25 cellular contexts compared by ENCODE assay signal in the genomic region with DNA sequence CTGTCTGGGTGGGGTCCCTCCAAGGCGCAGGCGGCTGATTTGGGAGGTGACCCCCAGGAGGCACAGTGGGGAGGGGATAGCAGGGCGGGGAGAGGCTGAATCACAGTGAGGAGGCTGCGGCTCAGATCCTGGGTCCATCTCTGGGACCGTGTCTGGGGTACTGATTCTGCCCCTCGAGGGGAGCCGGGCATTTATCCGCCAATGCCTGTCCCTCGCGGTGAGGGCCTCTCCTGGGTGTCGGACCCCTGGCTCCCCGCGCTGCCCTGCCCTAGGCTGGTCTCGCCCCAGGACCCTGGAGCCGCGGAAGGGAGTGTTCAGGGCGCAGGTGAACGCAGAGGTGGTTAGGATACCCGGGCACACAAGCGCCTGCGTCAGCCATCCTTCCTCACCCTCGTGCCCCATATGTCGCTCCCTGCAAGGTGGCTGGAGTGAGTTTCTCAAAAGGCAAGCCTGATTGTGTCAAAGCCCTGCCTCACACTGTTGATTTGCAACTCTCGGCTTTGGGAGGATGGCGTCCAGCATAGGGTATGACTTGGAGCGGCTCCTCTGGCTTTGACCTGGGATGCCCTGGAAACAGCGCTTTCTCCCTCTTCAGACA.
"Had no signal": no experiment of that assay in that cellular context is flagged by ENCODE, and none has a peak within 500 bp of the region (broad histone marks: within the 10 kb centered on the region; RNA-seq: fewer than 3 reads in every experiment).

No MANE protein-coding gene starts in this region.

- H3K4me1 ChIP-seq: gastrocnemius medialis, SJCRH30 had no signal

- H3K4me2 ChIP-seq: smooth muscle cell had no signal

- H3K9me3 Mint-ChIP-seq: activated B cell treated with CpG ODN at 0.5 μM for 24 hours; activated CD4-positive, alpha-beta memory T cell treated with anti-CD3 and anti-CD28 coated beads, Interleukin-2, amount 10 ng/mL, durations not matched to agents 7 days and 5 days; activated naive CD4-positive, alpha-beta T cell treated with anti-CD3 and anti-CD28 coated beads for 36 hours; activated naive CD8-positive, alpha-beta T cell treated with anti-CD3 and anti-CD28 coated beads, Interleukin-2, amount 10 ng/mL, durations not matched to agents 7 days and 5 days; nephron progenitor cell; type B pancreatic cell had no signal

- H3K9me3 ChIP-seq: gastrocnemius medialis, SJCRH30 had no signal

- H3K27me3 ChIP-seq: SJCRH30 had no signal

- H3K4me3 ChIP-seq: gastrocnemius medialis, SJCRH30, smooth muscle cell, thoracic aorta had no signal

- H3K36me3 Mint-ChIP-seq: activated naive CD8-positive, alpha-beta T cell treated with anti-CD3 and anti-CD28 coated beads, Interleukin-2, amount 10 ng/mL, durations not matched to agents 7 days and 5 days; type B pancreatic cell had no signal

- DNase-seq: activated B cell treated with CpG ODN at 0.5 μM for 24 hours; activated CD4-positive, alpha-beta memory T cell treated with anti-CD3 and anti-CD28 coated beads, Interleukin-2, amount 10 ng/mL, durations not matched to agents 7 days and 5 days; activated CD4-positive, alpha-beta T cell treated with anti-CD3 and anti-CD28 coated beads for 4 hours; activated effector memory CD4-positive, alpha-beta T cell treated with Interleukin-2 at 50 U/mL for 16 hours; activated naive CD4-positive, alpha-beta T cell treated with anti-CD3 and anti-CD28 coated beads for 36 hours; activated naive CD8-positive, alpha-beta T cell treated with anti-CD3 and anti-CD28 coated beads, Interleukin-2, amount 10 ng/mL, durations not matched to agents 7 days and 5 days; activated T-cell treated with anti-CD3 and anti-CD28 coated beads, Interleukin-2, amount 50 U/mL, for 48 hours; amniotic stem cell; cerebellar nuclear complex; effector CD4-positive, alpha-beta T cell; gastrocnemius medialis; hypothalamus; left cardiac atrium; mesenchymal stem cell; nephron progenitor cell; SJCRH30; stimulated activated CD4-positive, alpha-beta T cell treated with anti-CD3 and anti-CD28 coated beads, Interleukin-15, amount 100 ng/mL, for 24 hours; stimulated activated naive CD4-positive, alpha-beta T cell treated with Interleukin-2 at 50 U/mL for 16 hours; T-helper 1 cell; T-helper 9 cell had no signal

- H3K36me3 ChIP-seq: gastrocnemius medialis, SJCRH30, thoracic aorta had no signal

- H3K4me1 Mint-ChIP-seq: activated B cell treated with CpG ODN at 0.5 μM for 24 hours; activated CD4-positive, alpha-beta memory T cell treated with anti-CD3 and anti-CD28 coated beads, Interleukin-2, amount 10 ng/mL, durations not matched to agents 7 days and 5 days; activated naive CD8-positive, alpha-beta T cell treated with anti-CD3 and anti-CD28 coated beads, Interleukin-2, amount 10 ng/mL, durations not matched to agents 7 days and 5 days; nephron progenitor cell had no signal

- H3K4me3 Mint-ChIP-seq: activated B cell treated with CpG ODN at 0.5 μM for 24 hours; activated CD4-positive, alpha-beta memory T cell treated with anti-CD3 and anti-CD28 coated beads, Interleukin-2, amount 10 ng/mL, durations not matched to agents 7 days and 5 days; activated naive CD4-positive, alpha-beta T cell treated with anti-CD3 and anti-CD28 coated beads for 36 hours; activated naive CD8-positive, alpha-beta T cell treated with anti-CD3 and anti-CD28 coated beads, Interleukin-2, amount 10 ng/mL, durations not matched to agents 7 days and 5 days; nephron progenitor cell; type B pancreatic cell had no signal

- H3K27ac ChIP-seq: gastrocnemius medialis, SJCRH30, thoracic aorta had no signal

- ATAC-seq: esophagus mucosa, gastrocnemius medialis, left cardiac atrium, sciatic nerve had no signal

- H3K27ac Mint-ChIP-seq: activated B cell treated with CpG ODN at 0.5 μM for 24 hours; activated CD4-positive, alpha-beta memory T cell treated with anti-CD3 and anti-CD28 coated beads, Interleukin-2, amount 10 ng/mL, durations not matched to agents 7 days and 5 days; activated naive CD4-positive, alpha-beta T cell treated with anti-CD3 and anti-CD28 coated beads for 36 hours; activated naive CD8-positive, alpha-beta T cell treated with anti-CD3 and anti-CD28 coated beads, Interleukin-2, amount 10 ng/mL, durations not matched to agents 7 days and 5 days; nephron progenitor cell; type B pancreatic cell had no signal
